In genomic region chr4:13919021-13919441, GRCh38 we compare ENCODE assay signal across 11 cellular contexts.
DNase-seq lines count a peak whose midpoint lies in the region; ATAC-seq and TF ChIP-seq lines count a peak whose summit lies in the region.
"Had no signal": no experiment of that assay in that cellular context is flagged by ENCODE, and none has a peak within 500 bp of the region (broad histone marks: within the 10 kb centered on the region; RNA-seq: fewer than 3 reads in every experiment).

No MANE protein-coding gene starts in this region.

- WGBS in body of pancreas, 2 donors = 73 to 79% methylated on average over 6 of the region's 6 CpGs
- WGBS in hepatocyte (ENCODE audit: low lambda C conversion rate, missing lambda C conversion rate) = 65% methylated on average over 6 of the region's 6 CpGs

- H3K27ac ChIP-seq in body of pancreas (no peak overlapping the region), hepatocyte (no peak overlapping the region), stomach smooth muscle (ENCODE audit: low read length) (peak overlapping the region; percentile 50)

- peak; percentile 21 for ATAC-seq in body of pancreas
- ATAC-seq in HG03045 (IDR thresholded peaks at IDR 0.05; ENCODE audit: unreplicated experiment) = no peak
- ATAC-seq: stimulated activated naive B cell treated with anti-CD40 and anti-IgM and Interleukin-4, amounts not matched to agents 10 μg/mL and 1 μg/mL and 100 μg/mL, for 72 hours had no signal

- no peaks in the 10 kb centered on the region for H3K79me2 ChIP-seq in hepatocyte

- H3K9me2 ChIP-seq in hepatocyte (replicated peaks; ENCODE audit: insufficient read depth) = no peaks in the 10 kb centered on the region

- no peaks in the 10 kb centered on the region for H3K4me1 ChIP-seq in body of pancreas
- peaks cover 3% of the 10 kb centered on the region for H3K4me1 ChIP-seq in hepatocyte (ENCODE audit: insufficient read depth)
- H3K4me1 ChIP-seq in stomach smooth muscle (ENCODE audit: control insufficient read depth, insufficient read depth, low read length) = peaks cover 8% of the 10 kb centered on the region

- no peak overlapping the region for H3K4me2 ChIP-seq in hepatocyte

- TF ChIP-seq CTCF in body of pancreas (IDR thresholded peaks at IDR 0.05) = no peak
- TF ChIP-seq CTCF in hepatocyte (IDR thresholded peaks at IDR 0.05; ENCODE audit: poor library complexity) = no peak

- TF ChIP-seq POLR2A in body of pancreas (IDR thresholded peaks at IDR 0.05) = no peak

- no peaks in the 10 kb centered on the region for H4K20me1 ChIP-seq in hepatocyte (ENCODE audit: insufficient read depth, poor library complexity, severe bottlenecking)

- H3K4me3 ChIP-seq in body of pancreas = no peak overlapping the region
- no peak overlapping the region for H3K4me3 ChIP-seq in hepatocyte
- no peak overlapping the region for H3K4me3 ChIP-seq in stomach smooth muscle (ENCODE audit: low read length in 2 of 2)

- no peaks in the 10 kb centered on the region for H3K9me3 ChIP-seq in body of pancreas
- no peaks in the 10 kb centered on the region for H3K9me3 ChIP-seq in hepatocyte (ENCODE audit: low read depth)
- H3K9me3 ChIP-seq in stomach smooth muscle (ENCODE audit: control insufficient read depth in 2 of 2, low read length in 2 of 2) = no peaks in the 10 kb centered on the region

- H3K36me3 ChIP-seq in body of pancreas (replicated peaks in 1 of 2; ENCODE audit: insufficient read depth in 1 of 2, low read depth in 2 of 2) (no peaks in the 10 kb centered on the region), hepatocyte (replicated peaks; ENCODE audit: insufficient read depth, low read depth) (no peaks in the 10 kb centered on the region), stomach smooth muscle (ENCODE audit: control insufficient read depth in 2 of 2, insufficient read depth in 2 of 2, low read length in 2 of 2) (no peaks in the 10 kb centered on the region)

- intact Hi-C loops in body of pancreas (cut with DNase I) = no loop called here

- DNase-seq in H4 (ENCODE audit: low spot score) (peak; percentile 96), body of pancreas (peak in 1 of 4 donors; percentile 4), hepatocyte (ENCODE audit: low spot score) (peak; percentile 8), SKM-1 treated with dmso at 0.1 percent for 144 hours (lab: John Stamatoyannopoulos, UW; ENCODE audit: unreplicated experiment) (no peak), cortex of kidney (lab: John Stamatoyannopoulos, UW) (no peak)
- no peak for DNase-seq in stimulated activated CD4-positive, alpha-beta T cell treated with anti-CD3 and anti-CD28 coated beads, Interleukin-12 subunit alpha, Interleukin-12 subunit beta, amount 100 ng/mL, for 4 hours
- DNase-seq: activated naive CD8-positive, alpha-beta T cell treated with anti-CD3 and anti-CD28 coated beads, Interleukin-2, amount 10 ng/mL, durations not matched to agents 7 days and 5 days; RPMI8226; stimulated activated naive B cell treated with anti-CD40 and anti-IgM and Interleukin-4, amounts not matched to agents 10 μg/mL and 1 μg/mL and 100 μg/mL, for 72 hours had no signal

- no peak overlapping the region for H2AFZ ChIP-seq in hepatocyte

- H3K27me3 ChIP-seq in body of pancreas (no peaks in the 10 kb centered on the region), hepatocyte (no peaks in the 10 kb centered on the region), stomach smooth muscle (ENCODE audit: control insufficient read depth in 1 of 2, insufficient read depth in 2 of 2, low read length in 2 of 2) (no peaks in the 10 kb centered on the region)

- no peak overlapping the region for H3K9ac ChIP-seq in stomach smooth muscle (ENCODE audit: low read length in 2 of 2)

Comparison
In these comparisons a context has a peak if more than half of its experiments do, and no peak if none do; other contexts are left out.
1. DNase-seq: peak in H4 (single experiment) and hepatocyte (single experiment); none in stimulated activated CD4-positive, alpha-beta T cell treated with anti-CD3 and anti-CD28 coated beads, Interleukin-12 subunit alpha, Interleukin-12 subunit beta, amount 100 ng/mL, for 4 hours (single experiment), SKM-1 treated with dmso at 0.1 percent for 144 hours (single experiment) and cortex of kidney (single experiment).